In genomic region chr16:4315185-4316102, GRCh38 we compare ENCODE assay signal across 7 cellular contexts. TPM values are rescaled to one million over a fixed set of nuclear protein-coding genes. Genes with fewer than 3 reads are reported as not detected.
DNase-seq lines count a peak whose midpoint lies in the region; ATAC-seq, FAIRE-seq and TF ChIP-seq lines count a peak whose summit lies in the region.

Gene GLIS2 (plus strand): TSS chr16:4316067. CDS start chr16:4332281, 16,214 bp downstream.

- intact Hi-C loops in mucosa of descending colon (cut with DNase I, micrococcal nuclease) = no loop called here

- H3K27me3 ChIP-seq in WERI-Rb-1 (ENCODE audit: insufficient read depth, low read depth, severe bottlenecking) = no peaks in the 10 kb centered on the region

- peak; percentile 74 for FAIRE-seq in urothelium cell line (lab: Jason Lieb, UNC)

- H3K9me3 ChIP-seq in WERI-Rb-1 (ENCODE audit: severe bottlenecking) (no peaks in the 10 kb centered on the region), mucosa of descending colon (no peaks in the 10 kb centered on the region)

- TF ChIP-seq CTCF in WERI-Rb-1 (IDR thresholded peaks at IDR 0.05; ENCODE audit: low read depth, low read length) (no peak), mucosa of descending colon (IDR thresholded peaks at IDR 0.05) (no peak)

- H3K4me3 ChIP-seq in WERI-Rb-1 (ENCODE audit: low read depth, low read length) = peak within 1 kb of the TSS; percentile 80
- H3K4me3 ChIP-seq in mucosa of descending colon = peak within 1 kb of the TSS; percentile 11

- no peaks in the 10 kb centered on the region for H3K36me3 ChIP-seq in WERI-Rb-1
- no peaks in the 10 kb centered on the region for H3K36me3 ChIP-seq in mucosa of descending colon (ENCODE audit: low read depth)

- ATAC-seq in mucosa of descending colon = peak; percentile 51

- DNase-seq in GDM1 (lab: John Stamatoyannopoulos, UW) (peak; percentile 17), NAMALWA (ENCODE audit: low spot score) (peak; percentile 57), WERI-Rb-1 (peak; percentile 90), epidermal melanocyte (ENCODE audit: insufficient read length, low spot score) (peak; percentile 81), mucosa of descending colon (peak in 1 of 3 donors; percentile 66), urothelium cell line (ENCODE audit: low spot score) (peak; percentile 92), cortex of kidney (lab: John Stamatoyannopoulos, UW) (no peak)

- H3K4me1 ChIP-seq in mucosa of descending colon (ENCODE audit: low read depth) = peaks cover 21% of the 10 kb centered on the region

- H3K27ac ChIP-seq in WERI-Rb-1 = peak within 1 kb of the TSS; percentile 96

RNA-seq across cellular contexts. Expression of gene GLIS2, which starts in this region (rescaled TPM):
- 10 to 100 TPM in 1 of 3 donors, 1 to 10 TPM in 2; 1.7 to 21.1 (median 2.9) TPM for total RNA-seq in mucosa of descending colon
